In genomic region chr4:71107732-71108131, GRCh38 we compare ENCODE assay signal across 19 cellular contexts.
A peak's percentile ranks its signal among the peaks of the same experiment; 100 is the strongest.
DNase-seq lines count a peak whose midpoint lies in the region; ATAC-seq and TF ChIP-seq lines count a peak whose summit lies in the region.
"Had no signal": no experiment of that assay in that cellular context is flagged by ENCODE, and none has a peak within 500 bp of the region (broad histone marks: within the 10 kb centered on the region; RNA-seq: fewer than 3 reads in every experiment).

No MANE protein-coding gene starts in this region.

- no TSS peak for BruUV-seq in OCI-LY7 (replicated peaks; lab: Mats Ljungman, UMichigan)

- no peaks in the 10 kb centered on the region for H3K9me3 Mint-ChIP-seq in activated T-cell treated with anti-CD3 and anti-CD28 coated beads, Interleukin-2, amount 50 U/mL, for 72 hours
- H3K9me3 Mint-ChIP-seq in activated naive CD8-positive, alpha-beta T cell treated with anti-CD3 and anti-CD28 coated beads, Interleukin-2, amount 10 ng/mL, durations not matched to agents 7 days and 5 days = peaks cover 2% of the 10 kb centered on the region
- H3K9me3 Mint-ChIP-seq in stimulated activated effector memory CD8-positive, alpha-beta T cell treated with anti-CD3 and anti-CD28 coated beads, Interleukin-12 subunit alpha, Interleukin-12 subunit beta, amount 100 ng/mL, for 72 hours = no peaks in the 10 kb centered on the region
- H3K9me3 Mint-ChIP-seq: stimulated activated naive CD8-positive, alpha-beta T cell treated with anti-CD3 and anti-CD28 coated beads, Interleukin-15, amount 100 ng/mL, for 72 hours had no signal

- H3K36me3 ChIP-seq in OCI-LY7 (ENCODE audit: insufficient read depth, low read length) = no peaks in the 10 kb centered on the region
- H3K36me3 ChIP-seq: BE2C, SJSA1, transverse colon had no signal

- no peaks in the 10 kb centered on the region for H3K27me3 Mint-ChIP-seq in activated T-cell treated with anti-CD3 and anti-CD28 coated beads, Interleukin-2, amount 50 U/mL, for 72 hours (ENCODE audit: low read depth)
- H3K27me3 Mint-ChIP-seq in activated naive CD8-positive, alpha-beta T cell treated with anti-CD3 and anti-CD28 coated beads, Interleukin-2, amount 10 ng/mL, durations not matched to agents 7 days and 5 days = no peaks in the 10 kb centered on the region
- H3K27me3 Mint-ChIP-seq: stimulated activated naive CD8-positive, alpha-beta T cell treated with anti-CD3 and anti-CD28 coated beads, Interleukin-15, amount 100 ng/mL, for 72 hours had no signal

- intact Hi-C loops in OCI-LY7 (cut with micrococcal nuclease; ENCODE audit: unreplicated experiment) = no loop called here

- TF ChIP-seq CTCF in OCI-LY7 (conservative IDR thresholded peaks at IDR 0.05; ENCODE audit: low read length) = no peak

- no peaks in the 10 kb centered on the region for H3K9me3 ChIP-seq in OCI-LY7 (ENCODE audit: low read length)
- H3K9me3 ChIP-seq: A549, BE2C, SJSA1, transverse colon had no signal

- H3K4me1 Mint-ChIP-seq in activated T-cell treated with anti-CD3 and anti-CD28 coated beads, Interleukin-2, amount 50 U/mL, for 72 hours (ENCODE audit: low read depth) = no peaks in the 10 kb centered on the region
- H3K4me1 Mint-ChIP-seq in activated naive CD8-positive, alpha-beta T cell treated with anti-CD3 and anti-CD28 coated beads, Interleukin-2, amount 10 ng/mL, durations not matched to agents 7 days and 5 days = peaks cover 15% of the 10 kb centered on the region
- peaks cover 47% of the 10 kb centered on the region for H3K4me1 Mint-ChIP-seq in stimulated activated effector memory CD8-positive, alpha-beta T cell treated with anti-CD3 and anti-CD28 coated beads, Interleukin-12 subunit alpha, Interleukin-12 subunit beta, amount 100 ng/mL, for 72 hours

- POLR2A ChIA-PET in OCI-LY7 (lab: Charles Lee) = interaction anchor here (0.7 kb wide), 1 partner anchor 505 kb away, joined by 3 read pairs; no protein-coding TSS in a partner anchor
- POLR2A ChIA-PET in activated naive CD8-positive, alpha-beta T cell treated with anti-CD3 and anti-CD28 coated beads, Interleukin-2, amount 10 ng/mL, durations not matched to agents 7 days and 5 days (lab: Charles Lee) = no interaction called here

- H3K4me3 Mint-ChIP-seq in activated T-cell treated with anti-CD3 and anti-CD28 coated beads, Interleukin-2, amount 50 U/mL, for 72 hours = peak overlapping the region in 1 of 2 donors; percentile 66
- H3K4me3 Mint-ChIP-seq in activated naive CD8-positive, alpha-beta T cell treated with anti-CD3 and anti-CD28 coated beads, Interleukin-2, amount 10 ng/mL, durations not matched to agents 7 days and 5 days = peak overlapping the region; percentile 57
- H3K4me3 Mint-ChIP-seq in stimulated activated effector memory CD8-positive, alpha-beta T cell treated with anti-CD3 and anti-CD28 coated beads, Interleukin-12 subunit alpha, Interleukin-12 subunit beta, amount 100 ng/mL, for 72 hours = peak overlapping the region; percentile 71
- H3K4me3 Mint-ChIP-seq: stimulated activated naive CD8-positive, alpha-beta T cell treated with anti-CD3 and anti-CD28 coated beads, Interleukin-15, amount 100 ng/mL, for 72 hours had no signal

- H3K4me2 ChIP-seq in OCI-LY7 (ENCODE audit: low read length) = peak overlapping the region; percentile 50
- H3K4me2 ChIP-seq: A549 had no signal

- no peaks in the 10 kb centered on the region for H3K9me2 ChIP-seq in OCI-LY7 (ENCODE audit: insufficient read depth, low read length)

- DNase-seq in activated T-cell treated with anti-CD3 and anti-CD28 coated beads, Interleukin-2, amount 50 U/mL, for 72 hours = no peak
- DNase-seq in activated T-cell treated with anti-CD3 and anti-CD28 coated beads for 4 hours (no peak), OCI-LY7 (ENCODE audit: low spot score) (peak; percentile 21), NCI-H2107 (lab: John Stamatoyannopoulos, UW) (no peak), DMS79 treated with DMSO at 0.1 percent for 48 hours (lab: John Stamatoyannopoulos, UW) (no peak)
- DNase-seq in activated naive CD8-positive, alpha-beta T cell treated with anti-CD3 and anti-CD28 coated beads, Interleukin-2, amount 10 ng/mL, durations not matched to agents 7 days and 5 days = no peak
- no peak for DNase-seq in stimulated activated effector memory CD8-positive, alpha-beta T cell treated with anti-CD3 and anti-CD28 coated beads, Interleukin-12 subunit alpha, Interleukin-12 subunit beta, amount 100 ng/mL, for 72 hours (ENCODE audit: low spot score in 2 of 2)
- DNase-seq: activated CD8-positive, alpha-beta memory T cell treated with anti-CD3 and anti-CD28 coated beads for 24 hours; amniotic stem cell; BE2C; occipital lobe; small intestine; stimulated activated CD4-positive, alpha-beta T cell treated with anti-CD3 and anti-CD28 coated beads, Interleukin-4, amount 100 ng/mL, for 24 hours; stimulated activated naive CD8-positive, alpha-beta T cell treated with anti-CD3 and anti-CD28 coated beads, Interleukin-15, amount 100 ng/mL, for 72 hours; transverse colon had no signal

- H3K36me3 Mint-ChIP-seq in activated T-cell treated with anti-CD3 and anti-CD28 coated beads, Interleukin-2, amount 50 U/mL, for 72 hours (ENCODE audit: insufficient read depth in 2 of 2) = no peaks in the 10 kb centered on the region
- H3K36me3 Mint-ChIP-seq in activated naive CD8-positive, alpha-beta T cell treated with anti-CD3 and anti-CD28 coated beads, Interleukin-2, amount 10 ng/mL, durations not matched to agents 7 days and 5 days = peaks cover 3% of the 10 kb centered on the region
- H3K36me3 Mint-ChIP-seq in stimulated activated effector memory CD8-positive, alpha-beta T cell treated with anti-CD3 and anti-CD28 coated beads, Interleukin-12 subunit alpha, Interleukin-12 subunit beta, amount 100 ng/mL, for 72 hours = no peaks in the 10 kb centered on the region

- H2AFZ ChIP-seq in OCI-LY7 (ENCODE audit: low read length) = peak overlapping the region; percentile 54; the same call in 1 of the 2 replicates

- ATAC-seq in activated T-cell treated with anti-CD3 and anti-CD28 coated beads, Interleukin-2, amount 50 U/mL, for 72 hours (replicated peaks in 1 of 2) = no peak
- ATAC-seq in activated naive CD8-positive, alpha-beta T cell treated with anti-CD3 and anti-CD28 coated beads, Interleukin-2, amount 10 ng/mL, durations not matched to agents 7 days and 5 days (ENCODE audit: low read depth) = peak; percentile 83
- ATAC-seq in stimulated activated effector memory CD8-positive, alpha-beta T cell treated with anti-CD3 and anti-CD28 coated beads, Interleukin-12 subunit alpha, Interleukin-12 subunit beta, amount 100 ng/mL, for 72 hours = peak; percentile 73
- no peak for ATAC-seq in HG02840 (IDR thresholded peaks at IDR 0.05; ENCODE audit: low FRiP score, unreplicated experiment)
- ATAC-seq: A549; Panc1; stimulated activated naive CD8-positive, alpha-beta T cell treated with anti-CD3 and anti-CD28 coated beads, Interleukin-15, amount 100 ng/mL, for 72 hours had no signal

- H3K4me3 ChIP-seq in OCI-LY7 (ENCODE audit: low read depth, low read length, poor library complexity, severe bottlenecking) = no peak overlapping the region
- H3K4me3 ChIP-seq: A549, SJSA1, transverse colon had no signal

- peaks cover 6% of the 10 kb centered on the region for H3K4me1 ChIP-seq in OCI-LY7 (ENCODE audit: insufficient read depth, low read length, poor library complexity, severe bottlenecking)
- H3K4me1 ChIP-seq: A549, BE2C, SJSA1, transverse colon had no signal

- H4K20me1 ChIP-seq in OCI-LY7 (ENCODE audit: insufficient read depth, low read length) = no peaks in the 10 kb centered on the region

- no peaks in the 10 kb centered on the region for H3K79me2 ChIP-seq in OCI-LY7 (ENCODE audit: insufficient read depth, low read depth, low read length)

- CTCF ChIA-PET in OCI-LY7 (lab: Charles Lee; ENCODE audit: unreplicated experiment) = no interaction called here

- H3K27ac Mint-ChIP-seq in activated T-cell treated with anti-CD3 and anti-CD28 coated beads, Interleukin-2, amount 50 U/mL, for 72 hours = peak overlapping the region; percentile 97
- peak overlapping the region; percentile 84 for H3K27ac Mint-ChIP-seq in activated naive CD8-positive, alpha-beta T cell treated with anti-CD3 and anti-CD28 coated beads, Interleukin-2, amount 10 ng/mL, durations not matched to agents 7 days and 5 days
- peak overlapping the region; percentile 97 for H3K27ac Mint-ChIP-seq in stimulated activated effector memory CD8-positive, alpha-beta T cell treated with anti-CD3 and anti-CD28 coated beads, Interleukin-12 subunit alpha, Interleukin-12 subunit beta, amount 100 ng/mL, for 72 hours

- H3K27ac ChIP-seq in OCI-LY7 (ENCODE audit: low read depth, low read length, poor library complexity, severe bottlenecking) = no peak overlapping the region
- H3K27ac ChIP-seq: A549, SJSA1, transverse colon had no signal

Comparison
In these comparisons a context has a peak if more than half of its experiments do, and no peak if none do; other contexts are left out.
1. ATAC-seq: peak in activated naive CD8-positive, alpha-beta T cell treated with anti-CD3 and anti-CD28 coated beads, Interleukin-2, amount 10 ng/mL, durations not matched to agents 7 days and 5 days (single experiment) and stimulated activated effector memory CD8-positive, alpha-beta T cell treated with anti-CD3 and anti-CD28 coated beads, Interleukin-12 subunit alpha, Interleukin-12 subunit beta, amount 100 ng/mL, for 72 hours (single experiment); none in activated T-cell treated with anti-CD3 and anti-CD28 coated beads, Interleukin-2, amount 50 U/mL, for 72 hours (0 of 2) and HG02840 (single experiment).
2. Peak in every context shown above with its lines, with median percentiles within 50 percentile points of each other: H3K27ac Mint-ChIP-seq.